19 cellular contexts compared by ENCODE assay signal in the genomic region with DNA sequence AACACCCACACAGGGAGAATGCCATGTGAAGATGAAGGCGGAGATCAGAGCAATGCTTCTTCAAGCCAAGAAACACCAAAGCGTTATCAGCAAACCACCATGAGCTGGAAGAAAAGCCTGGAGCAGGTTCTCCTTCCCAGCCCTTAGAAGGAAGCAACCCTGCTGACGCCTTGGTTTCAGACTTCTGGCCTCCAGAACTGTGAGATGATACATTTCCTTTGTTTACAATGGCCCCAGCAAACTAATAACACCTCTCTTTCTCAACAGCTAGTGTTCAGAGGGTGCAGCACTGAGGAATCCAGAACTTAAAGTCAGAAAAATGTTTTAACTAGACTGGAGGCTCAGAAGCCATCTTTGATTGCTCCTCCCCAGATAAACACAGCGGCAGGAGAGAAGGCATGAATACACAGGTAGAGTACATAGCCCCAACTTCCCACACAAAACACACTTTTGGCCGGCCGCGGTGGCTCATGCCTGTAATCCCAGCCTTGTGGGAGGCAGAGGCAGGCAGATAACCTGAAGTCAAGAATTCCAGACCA.
DNase-seq lines count a peak whose midpoint lies in the region; ATAC-seq, FAIRE-seq and TF ChIP-seq lines count a peak whose summit lies in the region.
"Had no signal": no experiment of that assay in that cellular context is flagged by ENCODE, and none has a peak within 500 bp of the region (broad histone marks: within the 10 kb centered on the region; RNA-seq: fewer than 3 reads in every experiment).

No MANE protein-coding gene starts in this region.

- H3K27me3 ChIP-seq in CD4-positive, CD25-positive, alpha-beta regulatory T cell (ENCODE audit: control insufficient read depth, insufficient read depth, low read length): no peaks in the 10 kb centered on the region
- H3K27me3 ChIP-seq in MG63 (no peaks in the 10 kb centered on the region), neuronal stem cell (ENCODE audit: control insufficient read depth in 3 of 3, insufficient read depth in 3 of 3, low read depth in 1 of 3, low read length in 3 of 3) (peaks cover 0 to 3% (median 0%) of the 10 kb centered on the region in 3 experiments)
- H3K27me3 ChIP-seq: Peyer's patch, testis had no signal

- H4K8ac ChIP-seq in neuronal stem cell (ENCODE audit: low read depth, low read length): no peak overlapping the region

- no peaks in the 10 kb centered on the region for H3K9me3 ChIP-seq in CD4-positive, CD25-positive, alpha-beta regulatory T cell (ENCODE audit: control insufficient read depth in 2 of 2, low read length in 2 of 2)
- H3K9me3 ChIP-seq in MG63: 0 out of 2 replicates have a peak, but pooled peaks cover 2% of the 10 kb centered on the region
- H3K9me3 ChIP-seq in neuronal stem cell (replicated peaks in 1 of 2; ENCODE audit: control insufficient read depth in 2 of 2, insufficient read depth in 1 of 2, low read depth in 1 of 2, low read length in 2 of 2): no peaks in the 10 kb centered on the region
- H3K9me3 ChIP-seq: mucosa of descending colon, Peyer's patch, psoas muscle, testis had no signal

- no peak overlapping the region for H4K91ac ChIP-seq in neuronal stem cell (ENCODE audit: low read depth, low read length, poor library complexity)

- no peaks in the 10 kb centered on the region for H3K79me1 ChIP-seq in neuronal stem cell (ENCODE audit: low read depth, low read length)

- WGBS in neuronal stem cell (ENCODE audit: extremely low coverage in 2 of 2, insufficient read length in 2 of 2, insufficient replicate concordance in 1 of 2), 2 donors: no CpG with 5 or more reads among the region's 7 CpGs

- no peak overlapping the region for H3K14ac ChIP-seq in neuronal stem cell (ENCODE audit: low read length)

- H3K9me3 Mint-ChIP-seq in CD4-positive, CD25-positive, alpha-beta regulatory T cell: peaks cover 0 to 6% (median 0%) of the 10 kb centered on the region in 7 donors
- H3K9me3 Mint-ChIP-seq in nephron progenitor cell: no peaks in the 10 kb centered on the region

- H3K4me3 ChIP-seq in CD4-positive, CD25-positive, alpha-beta regulatory T cell (ENCODE audit: low read depth, low read length): no peak overlapping the region
- no peak overlapping the region for H3K4me3 ChIP-seq in MG63
- no peak overlapping the region for H3K4me3 ChIP-seq in neuronal stem cell (ENCODE audit: low read length in 2 of 2)
- H3K4me3 ChIP-seq: mucosa of descending colon, Peyer's patch, psoas muscle, testis had no signal

- no peak overlapping the region for H3K9ac ChIP-seq in neuronal stem cell (ENCODE audit: low read depth, low read length, poor library complexity)

- ATAC-seq in CD4-positive, CD25-positive, alpha-beta regulatory T cell (ENCODE audit: low read depth in 2 of 2): no peak
- ATAC-seq: activated naive CD8-positive, alpha-beta T cell treated with anti-CD3 and anti-CD28 coated beads, Interleukin-2, amount 50 U/mL, for 24 hours; mucosa of descending colon; psoas muscle had no signal

- no peaks in the 10 kb centered on the region for H3K27me3 Mint-ChIP-seq in CD4-positive, CD25-positive, alpha-beta regulatory T cell
- H3K27me3 Mint-ChIP-seq in nephron progenitor cell (ENCODE audit: low read depth, poor library complexity): no peaks in the 10 kb centered on the region
- H3K27me3 Mint-ChIP-seq: B cell had no signal

- no peak overlapping the region for H3K18ac ChIP-seq in neuronal stem cell (ENCODE audit: low read length)

- H3K4me2 ChIP-seq in neuronal stem cell (ENCODE audit: insufficient read depth, low read length, poor library complexity, severe bottlenecking): no peak overlapping the region

- no peak overlapping the region for H2BK15ac ChIP-seq in neuronal stem cell (ENCODE audit: low read length)

- peak overlapping the region in 2 of 3 donors; percentile 20 to 29 for H3K27ac Mint-ChIP-seq in CD4-positive, CD25-positive, alpha-beta regulatory T cell
- peak overlapping the region; percentile 4 for H3K27ac Mint-ChIP-seq in nephron progenitor cell
- H3K27ac Mint-ChIP-seq: activated naive CD8-positive, alpha-beta T cell treated with anti-CD3 and anti-CD28 coated beads, Interleukin-2, amount 50 U/mL, for 24 hours; B cell had no signal

- H2BK12ac ChIP-seq in neuronal stem cell (ENCODE audit: low read length): no peak overlapping the region

- H3K4me1 Mint-ChIP-seq in CD4-positive, CD25-positive, alpha-beta regulatory T cell: no peaks in the 10 kb centered on the region
- peaks cover 8% of the 10 kb centered on the region for H3K4me1 Mint-ChIP-seq in nephron progenitor cell
- H3K4me1 Mint-ChIP-seq: activated naive CD8-positive, alpha-beta T cell treated with anti-CD3 and anti-CD28 coated beads, Interleukin-2, amount 50 U/mL, for 24 hours; B cell had no signal

- no peak overlapping the region for H3K27ac ChIP-seq in CD4-positive, CD25-positive, alpha-beta regulatory T cell (ENCODE audit: insufficient read depth, low read length, poor library complexity, severe bottlenecking)
- H3K27ac ChIP-seq in neuronal stem cell (replicated peaks; ENCODE audit: low read length): no peak overlapping the region
- H3K27ac ChIP-seq: Peyer's patch, psoas muscle had no signal

- no peaks in the 10 kb centered on the region for H3K4me1 ChIP-seq in CD4-positive, CD25-positive, alpha-beta regulatory T cell (ENCODE audit: control insufficient read depth, insufficient read depth, low read length, poor library complexity, severe bottlenecking)
- H3K4me1 ChIP-seq in neuronal stem cell (ENCODE audit: control insufficient read depth in 2 of 2, insufficient read depth in 1 of 2, low read depth in 1 of 2, low read length in 2 of 2): no peaks in the 10 kb centered on the region
- H3K4me1 ChIP-seq: psoas muscle had no signal

- no peaks in the 10 kb centered on the region for H3K36me3 ChIP-seq in CD4-positive, CD25-positive, alpha-beta regulatory T cell (ENCODE audit: control insufficient read depth, insufficient read depth, low read length)
- H3K36me3 ChIP-seq in MG63 (no peaks in the 10 kb centered on the region), neuronal stem cell (replicated peaks in 1 of 2; ENCODE audit: control insufficient read depth in 2 of 2, insufficient read depth in 2 of 2, low read length in 2 of 2) (no peaks in the 10 kb centered on the region)
- H3K36me3 ChIP-seq: Peyer's patch had no signal

- DNase-seq in CD4-positive, CD25-positive, alpha-beta regulatory T cell: no peak
- DNase-seq in MG63: peak; percentile 87
- peak; percentile 68 for DNase-seq in dermis blood vessel endothelial cell
- DNase-seq in nephron progenitor cell: no peak
- no peak for DNase-seq in GM19239 (ENCODE audit: insufficient read length, low spot score)
- DNase-seq in neuronal stem cell (ENCODE audit: low spot score): no peak
- no peak for DNase-seq in retina
- no peak for DNase-seq in activated effector memory CD4-positive, alpha-beta T cell treated with Interleukin-2 at 50 U/mL for 16 hours
- DNase-seq: activated naive CD8-positive, alpha-beta T cell treated with anti-CD3 and anti-CD28 coated beads, Interleukin-2, amount 50 U/mL, for 24 hours; DMS79 treated with DMSO at 0.1 percent for 48 hours; kidney; mucosa of descending colon; NCI-H1105 treated with DMSO at 0.1 percent for 48 hours; NCI-H510A treated with DMSO at 0.1 percent for 48 hours; Peyer's patch; psoas muscle; testis had no signal

- no peak overlapping the region for H3K23ac ChIP-seq in neuronal stem cell (ENCODE audit: low read depth, low read length, poor library complexity)

- H2BK120ac ChIP-seq in neuronal stem cell (ENCODE audit: low read depth, low read length): no peak overlapping the region

- no peak overlapping the region for H2AFZ ChIP-seq in neuronal stem cell (ENCODE audit: low read length)

- TF ChIP-seq CTCF in nephron progenitor cell (IDR thresholded peaks at IDR 0.05): no peak

- no peak for FAIRE-seq in GM19239 (lab: Jason Lieb, UNC)
- FAIRE-seq: GM12891, kidney had no signal

- H3K4me3 Mint-ChIP-seq in CD4-positive, CD25-positive, alpha-beta regulatory T cell: peak overlapping the region in 1 of 4 donors; percentile 21
- no peak overlapping the region for H3K4me3 Mint-ChIP-seq in nephron progenitor cell
- H3K4me3 Mint-ChIP-seq: activated naive CD8-positive, alpha-beta T cell treated with anti-CD3 and anti-CD28 coated beads, Interleukin-2, amount 50 U/mL, for 24 hours; B cell had no signal

- no peak overlapping the region for H3K4ac ChIP-seq in neuronal stem cell (ENCODE audit: low read length)

- H3K36me3 Mint-ChIP-seq in CD4-positive, CD25-positive, alpha-beta regulatory T cell: no peaks in the 10 kb centered on the region
- H3K36me3 Mint-ChIP-seq in nephron progenitor cell (ENCODE audit: low read depth): no peaks in the 10 kb centered on the region

- H2BK5ac ChIP-seq in neuronal stem cell (ENCODE audit: low read length): no peak overlapping the region

- H2AK5ac ChIP-seq in neuronal stem cell (ENCODE audit: low read depth, low read length): no peak overlapping the region

Comparison
In these comparisons a context has a peak if more than half of its experiments do, and no peak if none do; other contexts are left out.
1. DNase-seq: peak in MG63 (single experiment) and dermis blood vessel endothelial cell (single experiment); none in CD4-positive, CD25-positive, alpha-beta regulatory T cell (0 of 3), nephron progenitor cell (single experiment), GM19239 (single experiment), neuronal stem cell (single experiment), retina (single experiment) and activated effector memory CD4-positive, alpha-beta T cell treated with Interleukin-2 at 50 U/mL for 16 hours (single experiment).